Comparison of ENCODE assay signal across 9 cellular contexts in the genomic region with DNA sequence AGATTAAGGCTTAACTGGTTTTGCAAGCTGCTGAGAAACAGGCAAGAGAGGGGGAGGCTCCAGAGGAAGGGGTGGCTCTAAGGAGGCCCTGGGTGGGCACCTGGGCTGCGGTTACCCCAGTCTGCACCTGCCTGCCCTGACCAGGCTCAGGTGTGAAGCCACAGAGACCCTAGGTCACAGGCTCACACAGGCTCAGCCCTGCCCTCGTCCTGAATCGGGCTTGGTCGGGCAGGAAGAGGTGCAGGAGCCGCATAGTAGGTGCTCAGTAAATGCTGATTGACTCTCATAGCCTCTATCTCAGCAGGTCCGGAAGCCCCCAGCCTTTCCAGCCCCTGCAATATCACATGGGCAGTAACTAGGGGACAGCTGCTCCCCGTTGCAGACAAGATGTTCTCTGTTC.
"Had no signal": no experiment of that assay in that cellular context is flagged by ENCODE, and none has a peak within 500 bp of the region (broad histone marks: within the 10 kb centered on the region; RNA-seq: fewer than 3 reads in every experiment).

No MANE protein-coding gene starts in this region.

- H3K4me3 Mint-ChIP-seq: HFFc6 had no signal

- H3K27ac Mint-ChIP-seq: HFFc6, IgD-negative memory B cell had no signal

- H3K4me1 ChIP-seq: HAP-1 had no signal

- H3K4me1 Mint-ChIP-seq: IgD-negative memory B cell had no signal

- H3K27me3 Mint-ChIP-seq: IgD-negative memory B cell had no signal

- H3K27ac ChIP-seq: GM23248, HL-60 had no signal

- H3K36me3 ChIP-seq: HAP-1 had no signal

- DNase-seq: GM23248, GOT3, H7, HFFc6 had no signal

- ATAC-seq: HCT116, HepG2 had no signal

- H3K4me3 ChIP-seq: GM23248, HAP-1 had no signal
